Comparison of ENCODE assay signal across 13 cellular contexts in genomic region chr14:65225299-65226159, GRCh38.
DNase-seq lines count a peak whose midpoint lies in the region; ATAC-seq and TF ChIP-seq lines count a peak whose summit lies in the region.
"Had no signal": no experiment of that assay in that cellular context is flagged by ENCODE, and none has a peak within 500 bp of the region (broad histone marks: within the 10 kb centered on the region; RNA-seq: fewer than 3 reads in every experiment).

No MANE protein-coding gene starts in this region.

- no peaks in the 10 kb centered on the region for H4K20me1 ChIP-seq in PC-3 (ENCODE audit: low read length)

- no peaks in the 10 kb centered on the region for H3K27me3 ChIP-seq in PC-3 (ENCODE audit: low read length)
- no peaks in the 10 kb centered on the region for H3K27me3 ChIP-seq in kidney epithelial cell (ENCODE audit: control insufficient read depth, insufficient read depth, low read length)
- H3K27me3 ChIP-seq: upper lobe of right lung had no signal

- H3K27ac ChIP-seq in 22Rv1 (peak overlapping the region; percentile 75; the same call in 1 of the 2 replicates), PC-3 (ENCODE audit: low read length) (peak overlapping the region; percentile 85)
- H3K27ac ChIP-seq: upper lobe of right lung had no signal

- DNase-seq in Caki2 (ENCODE audit: low read depth): peak; percentile 41
- no peak for DNase-seq in PC-3
- DNase-seq in kidney epithelial cell (ENCODE audit: low read depth): peak; percentile 78
- DNase-seq in activated gamma-delta T cell treated with Interleukin-2 at 50 U/mL for 16 hours: no peak
- DNase-seq in HuH-7.5 (ENCODE audit: low spot score): no peak
- DNase-seq in DMS79 (lab: John Stamatoyannopoulos, UW): no peak
- DNase-seq: effector CD8-positive, alpha-beta T cell; Kasumi-1; SK-N-SH; upper lobe of right lung had no signal

- H3K36me3 ChIP-seq in PC-3 (ENCODE audit: low read depth, low read length): no peaks in the 10 kb centered on the region
- no peaks in the 10 kb centered on the region for H3K36me3 ChIP-seq in kidney epithelial cell (ENCODE audit: control insufficient read depth, insufficient read depth, low read length)
- H3K36me3 ChIP-seq: upper lobe of right lung had no signal

- in situ Hi-C loops in Caki2 (cut with HindIII; ENCODE audit: low pct_unique_long_range_greater_than_20kb, low sequenced_read_pairs): no loop called here

- H3K4me1 ChIP-seq in PC-3 (ENCODE audit: insufficient read depth, low read length): peaks cover 47% of the 10 kb centered on the region

- H3K9me2 ChIP-seq in PC-3 (replicated peaks; ENCODE audit: low read length): no peaks in the 10 kb centered on the region
- H3K9me2 ChIP-seq: SK-N-SH had no signal

- POLR2A ChIA-PET in PC-3 (lab: Charles Lee; ENCODE audit: unreplicated experiment): interaction anchor here (0.6 to 0.7 kb wide), 2 partner anchors 62 to 96 kb away, joined by 3 to 5 read pairs; no protein-coding TSS in a partner anchor

- no peak overlapping the region for H3K4me2 ChIP-seq in PC-3 (ENCODE audit: low read length)
- H3K4me2 ChIP-seq: GM23338, SK-N-SH had no signal

- H3K4me3 ChIP-seq in PC-3 (ENCODE audit: low read length) (no peak overlapping the region), kidney epithelial cell (ENCODE audit: low read depth, low read length) (no peak overlapping the region)
- H3K4me3 ChIP-seq: GM23338, upper lobe of right lung had no signal

- no peak overlapping the region for H3K9ac ChIP-seq in PC-3 (ENCODE audit: low read length)
- H3K9ac ChIP-seq: SK-N-SH had no signal

- BruUV-seq in PC-3 (replicated peaks; lab: Mats Ljungman, UMichigan): no TSS peak

- peaks cover 14% of the 10 kb centered on the region for H3F3A ChIP-seq in PC-3 (ENCODE audit: low read length, unreplicated experiment)

- CTCF ChIA-PET in PC-3 (lab: Charles Lee): interaction anchor here (0.5 to 1.6 kb wide), 3 partner anchors 13 to 546 kb away, joined by 4 to 6 read pairs (median 6); no protein-coding TSS in a partner anchor

- intact Hi-C loops in PC-3 (cut with micrococcal nuclease): loop anchor here (2.0 kb wide), 1 partner anchor 29 kb away; no protein-coding TSS in a partner anchor

- H3K79me2 ChIP-seq in PC-3 (ENCODE audit: low read length): no peaks in the 10 kb centered on the region

- H3K9me3 ChIP-seq in PC-3 (ENCODE audit: low read length): no peaks in the 10 kb centered on the region
- H3K9me3 ChIP-seq: SK-N-SH, upper lobe of right lung had no signal

- ATAC-seq in PC-3 (no peak), GM18502 (IDR thresholded peaks at IDR 0.05; ENCODE audit: poor library complexity, unreplicated experiment) (no peak)
- ATAC-seq: GM23338, upper lobe of right lung had no signal

- TF ChIP-seq CTCF in 22Rv1 (IDR thresholded peaks at IDR 0.05) (no peak), PC-3 (conservative IDR thresholded peaks at IDR 0.05; ENCODE audit: low read depth, low read length) (no peak), kidney epithelial cell (IDR thresholded peaks at IDR 0.05; ENCODE audit: insufficient read depth, low read length, poor library complexity, severe bottlenecking) (no peak)

- no peak overlapping the region for H2AFZ ChIP-seq in PC-3 (ENCODE audit: low read length)
- H2AFZ ChIP-seq: GM23338 had no signal

Comparison
In these comparisons a context has a peak if more than half of its experiments do, and no peak if none do; other contexts are left out.
1. DNase-seq: peak in Caki2 (single experiment) and kidney epithelial cell (single experiment); none in PC-3 (single experiment), activated gamma-delta T cell treated with Interleukin-2 at 50 U/mL for 16 hours (single experiment), HuH-7.5 (single experiment) and DMS79 (single experiment).